Comparison of ENCODE assay signal across 26 cellular contexts in the genomic region with DNA sequence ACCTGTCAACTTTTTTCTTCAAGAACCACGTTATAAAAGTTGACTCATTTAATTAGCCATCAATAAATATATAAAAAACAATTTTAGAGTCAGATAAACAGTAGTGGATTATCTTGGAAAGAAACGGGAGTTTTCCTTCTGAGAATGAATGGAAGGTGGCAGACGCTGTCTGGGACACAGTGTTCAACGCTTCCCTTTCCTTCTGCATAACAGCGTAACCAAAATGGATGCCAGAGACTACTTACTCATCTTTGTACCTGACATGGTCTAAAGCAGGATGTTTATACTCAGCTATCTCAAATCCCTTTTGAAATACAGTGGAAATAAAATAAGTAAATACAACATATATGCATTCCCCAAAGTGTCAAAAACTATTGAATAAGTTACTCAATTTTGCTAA.
"Had no signal": no experiment of that assay in that cellular context is flagged by ENCODE, and none has a peak within 500 bp of the region (broad histone marks: within the 10 kb centered on the region; RNA-seq: fewer than 3 reads in every experiment).

No MANE protein-coding gene starts in this region.

- DNase-seq: effector CD8-positive, alpha-beta T cell; endodermal cell; foreskin keratinocyte; heart left ventricle; left cardiac atrium; left lung; lower lobe of right lung; natural killer cell; pancreas; retina; right lobe of liver; small intestine; stimulated activated CD4-positive, alpha-beta T cell treated with anti-CD3 and anti-CD28 coated beads, Interleukin-15, amount 100 ng/mL, for 24 hours; stimulated activated CD4-positive, alpha-beta T cell treated with anti-CD3 and anti-CD28 coated beads, Interleukin-2, amount 100 ng/mL, for 48 hours; stimulated activated CD8-positive, alpha-beta memory T cell treated with anti-CD3 and anti-CD28 coated beads, Interleukin-4, amount 100 ng/mL, for 48 hours; stimulated activated naive CD4-positive, alpha-beta T cell; stimulated activated naive CD8-positive, alpha-beta T cell treated with anti-CD3 and anti-CD28 coated beads, Interleukin-15, amount 100 ng/mL, for 72 hours; transverse colon; upper lobe of right lung; uterus had no signal

- H3K27me3 ChIP-seq: esophagus muscularis mucosa, foreskin keratinocyte, gastroesophageal sphincter, heart left ventricle, hepatocyte, left lung, neutrophil, pancreas, right lobe of liver, suprapubic skin, transverse colon, upper lobe of right lung, uterus had no signal

- H3K9me3 ChIP-seq: esophagus muscularis mucosa, gastroesophageal sphincter, heart left ventricle, left lung, lower lobe of right lung, neutrophil, pancreas, right lobe of liver, suprapubic skin, transverse colon, upper lobe of right lung, uterus had no signal

- H3K4me1 ChIP-seq: foreskin keratinocyte, pancreas, right lobe of liver, uterus had no signal

- ATAC-seq: foreskin keratinocyte; gastroesophageal sphincter; left lung; lower lobe of right lung; natural killer cell; pancreas; right lobe of liver; stimulated activated naive CD8-positive, alpha-beta T cell treated with anti-CD3 and anti-CD28 coated beads, Interleukin-15, amount 100 ng/mL, for 72 hours; upper lobe of right lung had no signal

- H3K4me3 ChIP-seq: esophagus muscularis mucosa, gastroesophageal sphincter, heart left ventricle, hepatocyte, left lung, lower lobe of right lung, pancreas, right lobe of liver, suprapubic skin, transverse colon, upper lobe of right lung, uterus had no signal

- H3K27ac ChIP-seq: epithelial cell of prostate, foreskin keratinocyte, gastroesophageal sphincter, hepatocyte, left lung, lower lobe of right lung, neutrophil, pancreas, right lobe of liver, suprapubic skin, transverse colon, upper lobe of right lung, uterus had no signal

- H3K36me3 ChIP-seq: esophagus muscularis mucosa, gastroesophageal sphincter, heart left ventricle, left lung, lower lobe of right lung, neutrophil, pancreas, right lobe of liver, suprapubic skin, transverse colon, upper lobe of right lung, uterus had no signal
